ENCODE assay signal across 10 cellular contexts in the genomic region with DNA sequence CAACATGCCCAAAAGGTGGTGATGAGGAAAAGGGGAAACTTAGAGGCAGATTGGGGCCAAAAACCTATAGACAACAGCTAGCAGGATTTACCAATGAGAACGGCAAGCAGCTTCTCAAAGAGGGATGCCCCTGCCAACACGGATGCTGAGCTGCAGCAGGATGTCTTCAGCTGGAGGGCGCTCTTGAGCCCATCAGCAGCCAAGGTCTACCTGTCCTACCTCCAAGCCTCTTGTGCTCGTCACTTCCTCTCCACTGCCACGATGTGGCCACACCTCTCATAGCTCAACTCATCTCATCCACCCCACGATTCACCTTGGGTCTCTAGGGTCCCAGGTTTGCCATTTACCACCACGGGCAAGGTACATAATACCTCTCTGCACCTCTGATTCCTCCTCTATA. TPM values are rescaled to one million over a fixed set of nuclear protein-coding genes. Genes with fewer than 3 reads are reported as not detected.
DNase-seq lines count a peak whose midpoint lies in the region; ATAC-seq, FAIRE-seq and TF ChIP-seq lines count a peak whose summit lies in the region.
"Had no signal": no experiment of that assay in that cellular context is flagged by ENCODE, and none has a peak within 500 bp of the region (broad histone marks: within the 10 kb centered on the region; RNA-seq: fewer than 3 reads in every experiment).

No MANE protein-coding gene starts in this region.

- H3K9me3 ChIP-seq in DND-41 (ENCODE audit: insufficient read depth, low read length, severe bottlenecking) (no peaks in the 10 kb centered on the region), neural cell (ENCODE audit: low read length) (no peaks in the 10 kb centered on the region)

- DNase-seq in DND-41 (no peak), LNCaP clone FGC (ENCODE audit: low read depth) (no peak), bronchial epithelial cell (ENCODE audit: low read depth) (no peak), sciatic nerve (ENCODE audit: low spot score) (no peak), NCI-H226 (no peak)
- DNase-seq: CD4-positive, alpha-beta T cell had no signal

- no peak overlapping the region for H2AFZ ChIP-seq in DND-41 (ENCODE audit: low read depth, low read length)
- H2AFZ ChIP-seq in neural cell (ENCODE audit: low read depth, low read length), result no peak overlapping the region

- H3K36me3 ChIP-seq in DND-41 (ENCODE audit: insufficient read depth, low read length), result no peaks in the 10 kb centered on the region
- H3K36me3 ChIP-seq in bronchial epithelial cell (ENCODE audit: control insufficient read depth, insufficient read depth, low read length), result peaks cover 2% of the 10 kb centered on the region
- no peaks in the 10 kb centered on the region for H3K36me3 ChIP-seq in neural cell (ENCODE audit: insufficient read depth, low read length)

- intact Hi-C loops in sciatic nerve (cut with DNase I), result no loop called here

- peaks cover 10% of the 10 kb centered on the region for H3F3A ChIP-seq in neural cell (ENCODE audit: insufficient read depth, low read length, poor library complexity, severe bottlenecking)

- TF ChIP-seq CTCF in DND-41 (IDR thresholded peaks at IDR 0.05; ENCODE audit: borderline replicate concordance, extremely low read depth, low read length, poor library complexity, severe bottlenecking) (peak; percentile 26), LNCaP clone FGC (IDR thresholded peaks at IDR 0.05; ENCODE audit: control insufficient read depth, extremely low read depth, insufficient read depth) (peak; percentile 18; the same call in 1 of the 2 replicates), bronchial epithelial cell (IDR thresholded peaks at IDR 0.05; ENCODE audit: insufficient read depth, low read length, severe bottlenecking) (peak; percentile 43), neural cell (IDR thresholded peaks at IDR 0.05; ENCODE audit: poor library complexity, severe bottlenecking) (peak; percentile 23)

- H3K9me2 ChIP-seq in neural cell (ENCODE audit: insufficient read depth, low read length), result no peaks in the 10 kb centered on the region

- H3K27me3 ChIP-seq in DND-41 (ENCODE audit: insufficient read depth, low read length, poor library complexity) (no peaks in the 10 kb centered on the region), bronchial epithelial cell (ENCODE audit: control insufficient read depth, insufficient read depth, low read length) (no peaks in the 10 kb centered on the region), neural cell (ENCODE audit: insufficient read depth, low read depth, low read length) (no peaks in the 10 kb centered on the region)

- H3K79me2 ChIP-seq in DND-41 (ENCODE audit: insufficient read depth, low read length) (peaks cover 15% of the 10 kb centered on the region), neural cell (replicated peaks; ENCODE audit: insufficient read depth, low read length) (peaks cover 53% of the 10 kb centered on the region)

- H3K9ac ChIP-seq in DND-41 (ENCODE audit: low read depth, low read length) (no peak overlapping the region), neural cell (ENCODE audit: low read length) (peak overlapping the region; percentile 73)

- H3K4me1 ChIP-seq in DND-41 (ENCODE audit: insufficient read depth, low read length), result no peaks in the 10 kb centered on the region

- no peak overlapping the region for H3K4me2 ChIP-seq in DND-41 (ENCODE audit: insufficient read depth, low read length)
- H3K4me2 ChIP-seq in neural cell (ENCODE audit: low read length), result no peak overlapping the region

- TF ChIP-seq EP300 in neural cell (conservative IDR thresholded peaks at IDR 0.05; ENCODE audit: poor library complexity, severe bottlenecking), result no peak

- FAIRE-seq in bronchial epithelial cell (lab: Jason Lieb, UNC), result peak; percentile 18
- FAIRE-seq: urothelium cell line had no signal

- no peak for TF ChIP-seq RAD21 in neural cell (conservative IDR thresholded peaks at IDR 0.05)

- no peak overlapping the region for H3K4me3 ChIP-seq in DND-41 (ENCODE audit: low read depth in 1 of 2, low read length in 2 of 2)
- no peak overlapping the region for H3K4me3 ChIP-seq in LNCaP clone FGC (ENCODE audit: low read depth, low read length)
- H3K4me3 ChIP-seq in bronchial epithelial cell (ENCODE audit: low read depth, low read length), result no peak overlapping the region
- H3K4me3 ChIP-seq in neural cell (ENCODE audit: low read length), result no peak overlapping the region

- no peak for ATAC-seq in DND-41 (ENCODE audit: insufficient read depth, low read depth)
- no peak for ATAC-seq in GM19455 (IDR thresholded peaks at IDR 0.05; ENCODE audit: unreplicated experiment)
- no peak for ATAC-seq in GM18868 (IDR thresholded peaks at IDR 0.05; ENCODE audit: unreplicated experiment)
- ATAC-seq in sciatic nerve, result no peak

- H3K27ac ChIP-seq in DND-41 (ENCODE audit: low read length), result no peak overlapping the region
- H3K27ac ChIP-seq in neural cell (ENCODE audit: low read length), result peak overlapping the region; percentile 98

- H4K20me1 ChIP-seq in DND-41 (ENCODE audit: insufficient read depth, low read length), result peaks cover 76% of the 10 kb centered on the region
- no peaks in the 10 kb centered on the region for H4K20me1 ChIP-seq in neural cell (ENCODE audit: insufficient read depth)

TF ChIP-seq in neural cell, 6 proteins besides CTCF, POLR2A, EP300 and RAD21:
- TF ChIP-seq MXI1 (conservative IDR thresholded peaks at IDR 0.05; ENCODE audit: poor library complexity, severe bottlenecking), result no peak
- no peak for TF ChIP-seq POLR2AphosphoS5 (IDR thresholded peaks at IDR 0.05)
- TF ChIP-seq, protein P1, sequence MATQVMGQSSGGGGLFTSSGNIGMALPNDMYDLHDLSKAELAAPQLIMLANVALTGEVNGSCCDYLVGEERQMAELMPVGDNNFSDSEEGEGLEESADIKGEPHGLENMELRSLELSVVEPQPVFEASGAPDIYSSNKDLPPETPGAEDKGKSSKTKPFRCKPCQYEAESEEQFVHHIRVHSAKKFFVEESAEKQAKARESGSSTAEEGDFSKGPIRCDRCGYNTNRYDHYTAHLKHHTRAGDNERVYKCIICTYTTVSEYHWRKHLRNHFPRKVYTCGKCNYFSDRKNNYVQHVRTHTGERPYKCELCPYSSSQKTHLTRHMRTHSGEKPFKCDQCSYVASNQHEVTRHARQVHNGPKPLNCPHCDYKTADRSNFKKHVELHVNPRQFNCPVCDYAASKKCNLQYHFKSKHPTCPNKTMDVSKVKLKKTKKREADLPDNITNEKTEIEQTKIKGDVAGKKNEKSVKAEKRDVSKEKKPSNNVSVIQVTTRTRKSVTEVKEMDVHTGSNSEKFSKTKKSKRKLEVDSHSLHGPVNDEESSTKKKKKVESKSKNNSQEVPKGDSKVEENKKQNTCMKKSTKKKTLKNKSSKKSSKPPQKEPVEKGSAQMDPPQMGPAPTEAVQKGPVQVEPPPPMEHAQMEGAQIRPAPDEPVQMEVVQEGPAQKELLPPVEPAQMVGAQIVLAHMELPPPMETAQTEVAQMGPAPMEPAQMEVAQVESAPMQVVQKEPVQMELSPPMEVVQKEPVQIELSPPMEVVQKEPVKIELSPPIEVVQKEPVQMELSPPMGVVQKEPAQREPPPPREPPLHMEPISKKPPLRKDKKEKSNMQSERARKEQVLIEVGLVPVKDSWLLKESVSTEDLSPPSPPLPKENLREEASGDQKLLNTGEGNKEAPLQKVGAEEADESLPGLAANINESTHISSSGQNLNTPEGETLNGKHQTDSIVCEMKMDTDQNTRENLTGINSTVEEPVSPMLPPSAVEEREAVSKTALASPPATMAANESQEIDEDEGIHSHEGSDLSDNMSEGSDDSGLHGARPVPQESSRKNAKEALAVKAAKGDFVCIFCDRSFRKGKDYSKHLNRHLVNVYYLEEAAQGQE (IDR thresholded peaks at IDR 0.05; ENCODE audit: borderline replicate concordance), result no peak
- TF ChIP-seq TAF1 (IDR thresholded peaks at IDR 0.05; ENCODE audit: low read depth), result no peak
- no peak for TF ChIP-seq EZH2 (IDR thresholded peaks at IDR 0.05; ENCODE audit: borderline replicate concordance, insufficient read depth, low read length, poor library complexity, severe bottlenecking)
- no peak for TF ChIP-seq SMC3 (conservative IDR thresholded peaks at IDR 0.05; ENCODE audit: poor library complexity)

RNA-seq across cellular contexts. Expression of a gene that starts 36.5 kb away (rescaled TPM):
- total RNA-seq in bronchial epithelial cell (38.0 and 45.3 TPM in 2 replicates), sciatic nerve (31.3 TPM)
- polyA plus RNA-seq in neural cell, result 72.9 and 84.0 TPM in 2 replicates
- polyA minus RNA-seq in neural cell, result 103 and 105 TPM in 2 replicates
